Comparison of ENCODE assay signal across 1 cellular context in the genomic region with DNA sequence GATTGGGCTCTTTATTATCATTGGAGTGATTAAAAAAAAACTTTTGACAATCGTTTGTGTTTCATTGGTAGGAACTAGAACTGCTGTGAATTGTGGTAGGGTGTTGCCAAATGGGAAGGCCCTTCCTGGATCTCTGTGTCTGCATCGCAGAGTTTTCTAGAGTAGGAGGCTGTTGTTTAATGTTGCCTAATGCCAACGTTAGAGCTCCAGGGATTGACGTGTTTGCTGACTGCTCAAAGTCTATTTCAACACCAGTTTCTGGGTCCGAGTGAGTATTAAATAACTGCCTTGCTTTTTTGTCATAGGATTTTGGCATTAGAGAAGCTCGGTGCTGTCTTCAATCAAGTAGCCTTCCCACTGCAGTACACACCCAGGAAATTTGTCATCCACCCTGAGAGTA.
TF ChIP-seq lines count a peak whose summit lies in the region.

No MANE protein-coding gene starts in this region.

TF ChIP-seq in WTC11, 78 proteins besides CTCF, POLR2A, EP300 and RAD21 (continued from another document):
- TF ChIP-seq KAT7 (CRISPR knock-in tag; IDR thresholded peaks at IDR 0.05; ENCODE audit: borderline replicate concordance): no peak
TF ChIP-seq in WTC11: peak in this region for 0.
